1 cellular context compared by ENCODE assay signal in the genomic region with DNA sequence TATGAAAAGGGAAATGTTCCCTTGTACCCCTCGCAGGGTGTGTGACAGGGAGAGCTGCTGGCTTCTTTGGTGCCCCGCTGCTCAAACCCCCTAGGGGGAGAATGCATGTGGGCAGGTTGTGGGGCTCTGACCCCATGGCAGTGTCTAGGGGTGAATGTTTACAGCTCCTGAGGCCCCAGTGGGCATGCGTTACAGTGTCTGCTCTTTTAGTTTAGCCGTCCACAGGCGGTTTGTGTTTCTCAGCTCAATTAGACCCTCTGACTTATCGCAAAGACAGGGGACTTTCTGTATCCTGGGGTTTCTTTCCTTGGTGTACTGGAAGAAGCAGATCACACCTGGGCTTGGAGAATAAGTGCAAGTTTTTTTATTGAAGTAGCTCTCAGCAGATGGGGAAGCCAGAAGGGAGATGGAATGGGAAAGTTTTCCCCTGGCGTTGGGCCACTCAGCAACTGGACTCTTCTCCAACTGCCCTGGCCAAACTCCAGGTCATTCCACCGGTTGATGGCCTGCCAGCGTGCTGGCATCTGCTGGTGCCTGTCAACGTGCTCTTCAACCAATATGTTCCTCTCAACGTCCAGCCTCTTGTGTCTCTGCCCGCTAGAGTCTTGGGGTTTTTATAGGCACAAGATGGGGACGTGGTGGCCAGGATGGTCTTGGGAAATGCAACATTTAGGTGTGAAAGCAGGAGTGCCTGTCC.
TF ChIP-seq lines count a peak whose summit lies in the region.

No MANE protein-coding gene starts in this region.

TF ChIP-seq in liver, 16 proteins besides CTCF, POLR2A, EP300 and RAD21 (continued from another document):
- TF ChIP-seq, protein P1, sequence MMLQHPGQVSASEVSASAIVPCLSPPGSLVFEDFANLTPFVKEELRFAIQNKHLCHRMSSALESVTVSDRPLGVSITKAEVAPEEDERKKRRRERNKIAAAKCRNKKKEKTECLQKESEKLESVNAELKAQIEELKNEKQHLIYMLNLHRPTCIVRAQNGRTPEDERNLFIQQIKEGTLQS (IDR thresholded peaks at IDR 0.05) = no peak
- TF ChIP-seq, protein P2, sequence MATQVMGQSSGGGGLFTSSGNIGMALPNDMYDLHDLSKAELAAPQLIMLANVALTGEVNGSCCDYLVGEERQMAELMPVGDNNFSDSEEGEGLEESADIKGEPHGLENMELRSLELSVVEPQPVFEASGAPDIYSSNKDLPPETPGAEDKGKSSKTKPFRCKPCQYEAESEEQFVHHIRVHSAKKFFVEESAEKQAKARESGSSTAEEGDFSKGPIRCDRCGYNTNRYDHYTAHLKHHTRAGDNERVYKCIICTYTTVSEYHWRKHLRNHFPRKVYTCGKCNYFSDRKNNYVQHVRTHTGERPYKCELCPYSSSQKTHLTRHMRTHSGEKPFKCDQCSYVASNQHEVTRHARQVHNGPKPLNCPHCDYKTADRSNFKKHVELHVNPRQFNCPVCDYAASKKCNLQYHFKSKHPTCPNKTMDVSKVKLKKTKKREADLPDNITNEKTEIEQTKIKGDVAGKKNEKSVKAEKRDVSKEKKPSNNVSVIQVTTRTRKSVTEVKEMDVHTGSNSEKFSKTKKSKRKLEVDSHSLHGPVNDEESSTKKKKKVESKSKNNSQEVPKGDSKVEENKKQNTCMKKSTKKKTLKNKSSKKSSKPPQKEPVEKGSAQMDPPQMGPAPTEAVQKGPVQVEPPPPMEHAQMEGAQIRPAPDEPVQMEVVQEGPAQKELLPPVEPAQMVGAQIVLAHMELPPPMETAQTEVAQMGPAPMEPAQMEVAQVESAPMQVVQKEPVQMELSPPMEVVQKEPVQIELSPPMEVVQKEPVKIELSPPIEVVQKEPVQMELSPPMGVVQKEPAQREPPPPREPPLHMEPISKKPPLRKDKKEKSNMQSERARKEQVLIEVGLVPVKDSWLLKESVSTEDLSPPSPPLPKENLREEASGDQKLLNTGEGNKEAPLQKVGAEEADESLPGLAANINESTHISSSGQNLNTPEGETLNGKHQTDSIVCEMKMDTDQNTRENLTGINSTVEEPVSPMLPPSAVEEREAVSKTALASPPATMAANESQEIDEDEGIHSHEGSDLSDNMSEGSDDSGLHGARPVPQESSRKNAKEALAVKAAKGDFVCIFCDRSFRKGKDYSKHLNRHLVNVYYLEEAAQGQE (IDR thresholded peaks at IDR 0.05) = no peak
- TF ChIP-seq GABPA (IDR thresholded peaks at IDR 0.05 in 1 of 2, conservative IDR thresholded peaks at IDR 0.05 in 1 of 2) = no peak
- peak; percentile 61 for TF ChIP-seq FOXA2 (IDR thresholded peaks at IDR 0.05)
- peak; percentile 66 for TF ChIP-seq FOXA1 (IDR thresholded peaks at IDR 0.05)
- TF ChIP-seq HNF4G (IDR thresholded peaks at IDR 0.05) = no peak
- TF ChIP-seq JUND (IDR thresholded peaks at IDR 0.05) = no peak
- peak; percentile 74 to 79 for TF ChIP-seq RXRA (IDR thresholded peaks at IDR 0.05)
- TF ChIP-seq YY1 (IDR thresholded peaks at IDR 0.05) = no peak
- TF ChIP-seq EGR1 (IDR thresholded peaks at IDR 0.05; ENCODE audit: low read depth in 2 of 2) = no peak
